In the genomic region with DNA sequence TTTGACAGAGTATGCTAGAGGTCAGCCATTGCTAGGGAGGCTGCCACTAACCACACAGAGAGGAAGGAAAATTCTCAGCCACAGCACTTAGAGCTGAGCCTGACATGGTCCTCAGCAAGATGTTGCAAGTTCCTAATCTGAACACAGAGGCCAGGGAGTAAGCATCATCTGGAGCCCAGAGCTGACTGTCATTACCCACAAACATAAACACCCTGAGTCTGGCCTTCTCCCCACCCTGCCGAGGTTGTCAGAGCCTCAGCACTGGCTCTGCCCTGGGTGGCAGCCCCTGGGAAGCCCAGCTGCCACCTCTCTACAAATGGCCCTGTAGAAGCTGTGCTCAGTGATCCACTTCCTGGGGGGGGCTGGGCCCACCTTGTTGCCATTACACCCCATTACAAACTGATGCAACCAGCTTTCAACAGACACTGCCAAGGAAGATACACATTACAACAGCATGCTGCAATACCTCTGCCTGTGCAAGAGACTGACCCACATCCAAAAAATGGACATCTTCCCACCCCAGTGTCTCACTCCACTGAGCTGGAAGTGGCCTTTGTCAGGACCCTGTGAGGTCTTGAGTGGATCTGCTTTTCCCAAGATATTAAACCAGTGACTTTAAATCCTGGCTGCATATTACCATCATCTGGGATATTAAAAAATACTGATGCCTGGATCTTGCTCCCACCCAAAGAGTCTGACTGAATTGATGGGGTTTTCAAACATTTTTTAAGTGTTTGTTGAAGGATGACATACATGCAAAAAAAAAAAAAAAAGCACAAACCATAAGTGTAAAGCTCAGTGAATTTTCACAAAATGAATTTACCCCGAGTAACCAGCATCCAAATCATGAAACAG, we compare ENCODE assay signal across 8 cellular contexts. TPM values are rescaled to one million over a fixed set of nuclear protein-coding genes. Genes with fewer than 3 reads are reported as not detected.
DNase-seq lines count a peak whose midpoint lies in the region; ATAC-seq and TF ChIP-seq lines count a peak whose summit lies in the region.

No MANE protein-coding gene starts in this region.

- CTCF ChIA-PET in CD8-positive, alpha-beta memory T cell (lab: Charles Lee) = interaction anchor here (0.9 to 8.4 kb wide), 20 partner anchors 8 to 71 kb away, joined by 3 to 85 read pairs (median 11); partner anchors contain the start of gene IRF1
- CTCF ChIA-PET in activated CD8-positive, alpha-beta T cell treated with anti-CD3 and anti-CD28 coated beads for 36 hours (lab: Charles Lee) = interaction anchor here (0.8 to 5.7 kb wide), 14 partner anchors 9 to 71 kb away, joined by 3 to 24 read pairs (median 5); no protein-coding TSS in a partner anchor

- H3K27ac Mint-ChIP-seq in CD8-positive, alpha-beta memory T cell = peak overlapping the region; percentile 98 to 100 (median 100)
- H3K27ac Mint-ChIP-seq in activated CD8-positive, alpha-beta T cell treated with anti-CD3 and anti-CD28 coated beads for 36 hours = peak overlapping the region; percentile 94

- H3K9ac ChIP-seq in Karpas-422 (ENCODE audit: low read length) = no peak overlapping the region

- H3K9me2 ChIP-seq in Karpas-422 (replicated peaks; ENCODE audit: insufficient read depth, low read length) = no peaks in the 10 kb centered on the region

- TF ChIP-seq EP300 in suprapubic skin (IDR thresholded peaks at IDR 0.05) = no peak

- peak; percentile 13 for ATAC-seq in HG02885 (IDR thresholded peaks at IDR 0.05; ENCODE audit: poor library complexity, unreplicated experiment)
- peak; percentile 48 for ATAC-seq in activated CD8-positive, alpha-beta T cell treated with anti-CD3 and anti-CD28 coated beads for 36 hours

- no peak for TF ChIP-seq POLR2A in suprapubic skin (IDR thresholded peaks at IDR 0.05)

- H3K9me3 Mint-ChIP-seq in CD8-positive, alpha-beta memory T cell = peaks cover 0 to 2% (median 0%) of the 10 kb centered on the region in 5 donors
- no peaks in the 10 kb centered on the region for H3K9me3 Mint-ChIP-seq in activated CD8-positive, alpha-beta T cell treated with anti-CD3 and anti-CD28 coated beads for 36 hours

- H3K4me1 Mint-ChIP-seq in CD8-positive, alpha-beta memory T cell = peaks cover 97 to 100% (median 100%) of the 10 kb centered on the region in 3 donors
- peaks cover 86% of the 10 kb centered on the region for H3K4me1 Mint-ChIP-seq in activated CD8-positive, alpha-beta T cell treated with anti-CD3 and anti-CD28 coated beads for 36 hours (ENCODE audit: low read depth)

- peak overlapping the region; percentile 23 for H3K4me3 ChIP-seq in CD8-positive, alpha-beta memory T cell (ENCODE audit: low read length)
- no peak overlapping the region for H3K4me3 ChIP-seq in suprapubic skin
- H3K4me3 ChIP-seq in Karpas-422 (ENCODE audit: low read length) = no peak overlapping the region

- H3K27me3 Mint-ChIP-seq in CD8-positive, alpha-beta memory T cell = no peaks in the 10 kb centered on the region
- H3K27me3 Mint-ChIP-seq in activated CD8-positive, alpha-beta T cell treated with anti-CD3 and anti-CD28 coated beads for 36 hours = no peaks in the 10 kb centered on the region

- no peak overlapping the region for H3K4me2 ChIP-seq in Karpas-422 (ENCODE audit: low read depth, low read length, poor library complexity, severe bottlenecking)

- peak overlapping the region; percentile 41 to 86 (median 80) for H3K4me3 Mint-ChIP-seq in CD8-positive, alpha-beta memory T cell
- H3K4me3 Mint-ChIP-seq in activated CD8-positive, alpha-beta T cell treated with anti-CD3 and anti-CD28 coated beads for 36 hours = no peak overlapping the region

- peak; percentile 39 to 86 (median 64) for DNase-seq in CD8-positive, alpha-beta memory T cell
- peak; percentile 74 for DNase-seq in activated CD8-positive, alpha-beta T cell treated with anti-CD3 and anti-CD28 coated beads for 36 hours
- DNase-seq in germinal center (ENCODE audit: low spot score) (peak; percentile 44), suprapubic skin (ENCODE audit: low spot score in 2 of 2) (peak; percentile 80 to 85), amygdala (lab: John Stamatoyannopoulos, UW) (no peak), Karpas-422 (no peak), NCI-H1092 treated with DMSO at 0.1 percent for 48 hours (lab: John Stamatoyannopoulos, UW) (no peak)

- H2AFZ ChIP-seq in Karpas-422 (ENCODE audit: low read length) = no peak overlapping the region

- H3K4me1 ChIP-seq in CD8-positive, alpha-beta memory T cell (ENCODE audit: insufficient read depth, low read length) = peaks cover 98% of the 10 kb centered on the region
- H3K4me1 ChIP-seq in suprapubic skin = peaks cover 56% of the 10 kb centered on the region
- peaks cover 37% of the 10 kb centered on the region for H3K4me1 ChIP-seq in Karpas-422 (ENCODE audit: low read length)

- no peaks in the 10 kb centered on the region for H3K79me2 ChIP-seq in Karpas-422 (ENCODE audit: low read length)

- 78% methylated on average over 2 of the region's 2 CpGs for WGBS in suprapubic skin

- H4K20me1 ChIP-seq in Karpas-422 (ENCODE audit: insufficient read depth, low read depth, low read length) = no peaks in the 10 kb centered on the region

- POLR2A ChIA-PET in CD8-positive, alpha-beta memory T cell (lab: Charles Lee) = interaction anchor here (0.9 to 8.4 kb wide), 15 partner anchors 8 to 46 kb away, joined by 3 to 182 read pairs (median 11); partner anchors contain the start of gene IRF1
- POLR2A ChIA-PET in activated CD8-positive, alpha-beta T cell treated with anti-CD3 and anti-CD28 coated beads for 36 hours (lab: Charles Lee) = interaction anchor here (1.3 to 8.6 kb wide), 12 partner anchors 8 to 46 kb away, joined by 3 to 298 read pairs (median 18); partner anchors contain the start of gene IRF1

- intact Hi-C loops in activated CD8-positive, alpha-beta T cell treated with anti-CD3 and anti-CD28 coated beads for 36 hours (cut with micrococcal nuclease) = loop anchor here (5.0 kb wide), 1 partner anchor 35 kb away; the partner anchor contains the start of gene IRF1

- no peaks in the 10 kb centered on the region for H3K36me3 ChIP-seq in CD8-positive, alpha-beta memory T cell (ENCODE audit: insufficient read depth, low read length)
- H3K36me3 ChIP-seq in suprapubic skin (no peaks in the 10 kb centered on the region), Karpas-422 (ENCODE audit: insufficient read depth, low read length) (no peaks in the 10 kb centered on the region)

- H3K9me3 ChIP-seq in CD8-positive, alpha-beta memory T cell (ENCODE audit: low read length) = no peaks in the 10 kb centered on the region
- no peaks in the 10 kb centered on the region for H3K9me3 ChIP-seq in suprapubic skin
- H3K9me3 ChIP-seq in Karpas-422 (ENCODE audit: low read length) = no peaks in the 10 kb centered on the region

- H3K27me3 ChIP-seq in CD8-positive, alpha-beta memory T cell (ENCODE audit: insufficient read depth, low read length, poor library complexity, severe bottlenecking) = no peaks in the 10 kb centered on the region
- H3K27me3 ChIP-seq in suprapubic skin (no peaks in the 10 kb centered on the region), Karpas-422 (ENCODE audit: low read length) (no peaks in the 10 kb centered on the region)

- peak overlapping the region; percentile 93 for H3K27ac ChIP-seq in CD8-positive, alpha-beta memory T cell (ENCODE audit: low read depth, low read length)
- H3K27ac ChIP-seq in suprapubic skin = peak overlapping the region; percentile 47
- no peak overlapping the region for H3K27ac ChIP-seq in Karpas-422 (ENCODE audit: low read length)

- H3K36me3 Mint-ChIP-seq in CD8-positive, alpha-beta memory T cell = peaks cover 25 to 47% (median 29%) of the 10 kb centered on the region in 3 donors
- peaks cover 46% of the 10 kb centered on the region for H3K36me3 Mint-ChIP-seq in activated CD8-positive, alpha-beta T cell treated with anti-CD3 and anti-CD28 coated beads for 36 hours (ENCODE audit: low read depth)

- no peak for TF ChIP-seq CTCF in activated CD8-positive, alpha-beta T cell treated with anti-CD3 and anti-CD28 coated beads for 36 hours (IDR thresholded peaks at IDR 0.05)
- TF ChIP-seq CTCF in suprapubic skin (IDR thresholded peaks at IDR 0.05) = no peak

RNA-seq across cellular contexts. Expression of gene IRF1, which starts 33.0 kb away (rescaled TPM):
- total RNA-seq in CD8-positive, alpha-beta memory T cell = 100 to 1,000 TPM; 115 to 121 TPM
- polyA plus RNA-seq in CD8-positive, alpha-beta memory T cell = 204 TPM
- 100 to 1,000 TPM; 121 to 128 TPM for total RNA-seq in activated CD8-positive, alpha-beta T cell treated with anti-CD3 and anti-CD28 coated beads for 36 hours
- 10 to 100 TPM; 17.5 to 24.1 (median 20.1) TPM for total RNA-seq in suprapubic skin
- 4.8 and 7.3 TPM in 2 replicates for total RNA-seq in Karpas-422 (2014; rRNA removed; shearing (Covaris generic); ENCODE audit: low replicate concordance)

Comparison
In these comparisons a context has a peak if more than half of its experiments do, and no peak if none do; other contexts are left out.
1. DNase-seq: peak in CD8-positive, alpha-beta memory T cell (5 of 5), activated CD8-positive, alpha-beta T cell treated with anti-CD3 and anti-CD28 coated beads for 36 hours (single experiment), germinal center (single experiment) and suprapubic skin (2 of 2); none in amygdala (0 of 56), Karpas-422 (single experiment) and NCI-H1092 treated with DMSO at 0.1 percent for 48 hours (single experiment).
2. RNA of gene IRF1, which starts 33.0 kb away (total RNA-seq): 121 to 128 TPM in activated CD8-positive, alpha-beta T cell treated with anti-CD3 and anti-CD28 coated beads for 36 hours and 115 to 121 TPM in CD8-positive, alpha-beta memory T cell; 17.5 to 24.1 TPM in suprapubic skin and 4.8 to 7.3 TPM in Karpas-422; every median in the first group is over 4 times any median in the second.